In the genomic region with DNA sequence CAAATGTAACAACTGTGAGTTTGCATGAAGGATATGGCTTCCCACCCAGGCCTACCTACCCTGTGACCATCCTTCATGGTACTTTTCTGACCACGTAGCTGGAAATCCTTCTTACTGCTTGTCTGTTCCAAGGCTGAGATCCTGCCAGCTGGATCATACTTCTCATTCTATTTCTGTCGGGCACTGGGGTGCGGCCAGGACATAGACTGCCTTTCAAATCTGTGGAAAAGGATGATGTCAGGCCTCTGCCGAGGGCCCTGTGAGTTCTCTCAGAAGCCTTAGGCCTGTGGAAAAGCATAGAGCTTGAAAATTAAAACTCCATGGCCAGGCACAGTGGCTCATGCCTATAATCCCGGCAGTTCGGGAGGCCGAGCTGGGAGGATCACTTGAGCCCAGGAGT, we compare ENCODE assay signal across 17 cellular contexts. TPM values are rescaled to one million over a fixed set of nuclear protein-coding genes. Genes with fewer than 3 reads are reported as not detected.
"Had no signal": no experiment of that assay in that cellular context is flagged by ENCODE, and none has a peak within 500 bp of the region (broad histone marks: within the 10 kb centered on the region; RNA-seq: fewer than 3 reads in every experiment).

No MANE protein-coding gene starts in this region.

- ATAC-seq: effector memory CD8-positive, alpha-beta T cell; left lobe of liver; pancreas; stimulated activated memory B cell treated with anti-CD40 and anti-IgM and Interleukin-4, amounts not matched to agents 10 μg/mL and 1 μg/mL and 100 μg/mL, for 72 hours; T-helper 17 cell had no signal

- H3K36me3 ChIP-seq: cardiac muscle cell, pancreas had no signal

- H3K27ac ChIP-seq: cardiac muscle cell, pancreas had no signal

- H3K9me3 ChIP-seq: pancreas had no signal

- H3K27me3 ChIP-seq: cardiac muscle cell, pancreas had no signal

- DNase-seq: activated B cell treated with CpG ODN at 0.5 μM for 24 hours; activated CD4-positive, alpha-beta T cell treated with anti-CD3 and anti-CD28 coated beads, Interleukin-2, amount 10 ng/mL, durations not matched to agents 24 days and 14 days; activated naive CD4-positive, alpha-beta T cell treated with Interleukin-2 at 50 U/mL for 16 hours; cortex of kidney; effector memory CD8-positive, alpha-beta T cell; glutamatergic neuron; mesendoderm; pancreas; stimulated activated CD4-positive, alpha-beta T cell treated with anti-CD3 and anti-CD28 coated beads, Interleukin-1b, Interleukin-23, amount 100 ng/mL, for 48 hours; T-helper 17 cell had no signal

- H3K4me3 ChIP-seq: cardiac muscle cell, pancreas had no signal

- H3K4me1 ChIP-seq: pancreas had no signal

RNA-seq across cellular contexts. Expression of a gene that starts 10.0 kb away (rescaled TPM):
- total RNA-seq: activated B cell treated with CpG ODN at 0.5 μM for 24 hours; activated CD4-positive, alpha-beta T cell treated with anti-CD3 and anti-CD28 coated beads, Interleukin-2, amount 10 ng/mL, durations not matched to agents 24 days and 14 days; activated T-helper 1 cell treated with anti-CD3 and anti-CD28 coated beads, Interleukin-12 subunit alpha, Interleukin-12 subunit beta, Interleukin-2, Interleukin-4 antibody, amounts not matched to agents 30 ng/mL and 10 ng/mL and 1 ng/mL, durations not matched to agents 14 hours and 24 hours and 36 hours; epithelial cell of proximal tubule; left lobe of liver; myocyte; neural crest cell; T-helper 17 cell had no signal
